ENCODE assay signal across 1 cellular context in the genomic region with DNA sequence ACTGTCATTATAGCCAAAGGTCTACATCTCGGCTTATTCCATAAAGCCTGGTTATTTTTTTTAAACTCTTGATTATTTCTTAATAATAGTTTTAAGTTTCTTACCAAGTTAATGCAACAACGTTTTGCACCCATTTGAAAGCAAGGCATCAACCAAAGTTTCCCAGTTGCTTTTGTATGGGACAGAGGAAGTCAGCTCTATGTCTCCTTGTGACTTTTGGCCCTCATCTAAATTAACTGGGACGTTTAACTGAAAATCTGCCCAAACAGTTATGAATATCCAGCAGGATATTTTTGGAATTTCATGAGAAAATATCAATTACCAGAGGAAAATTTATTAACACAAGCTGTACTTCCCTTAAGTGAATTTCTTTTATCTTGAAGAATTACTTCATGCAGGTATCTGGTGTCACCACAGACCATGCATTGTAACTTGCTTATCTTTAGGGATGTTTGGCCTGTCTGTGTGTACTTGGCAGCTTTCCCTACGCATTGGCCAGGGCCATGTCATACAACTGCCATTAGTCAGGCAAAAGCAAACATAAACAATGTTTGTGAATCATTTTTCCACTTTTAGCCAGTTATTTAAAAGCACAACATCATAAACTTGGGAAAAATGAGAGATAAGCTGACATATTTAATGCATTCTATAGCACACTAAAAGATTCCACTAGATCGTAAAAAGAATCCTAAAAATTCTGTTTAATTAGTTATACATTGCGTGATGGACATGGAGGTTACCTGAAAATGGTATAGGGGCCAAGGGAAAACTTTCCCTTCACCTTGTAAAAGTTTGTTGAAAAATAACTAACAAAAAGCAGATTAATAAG.
A peak's percentile ranks its signal among the peaks of the same experiment; 100 is the strongest.
TF ChIP-seq lines count a peak whose summit lies in the region.

No MANE protein-coding gene starts in this region.

TF ChIP-seq in HEK293, 187 proteins besides CTCF, POLR2A, EP300 and RAD21 (continued from another document and continues in another):
- TF ChIP-seq ZNF488 (tag by site-specific recombination; IDR thresholded peaks at IDR 0.05) (peak; percentile 81; the same call in 1 of the 2 replicates), ZNF626 (tag by site-specific recombination; IDR thresholded peaks at IDR 0.05) (no peak), ZNF423 (tag by site-specific recombination; IDR thresholded peaks at IDR 0.05) (no peak), KLF1 (tag by site-specific recombination; IDR thresholded peaks at IDR 0.05) (peak; percentile 42; the same call in 1 of the 2 replicates), EGR2 (tag by site-specific recombination; IDR thresholded peaks at IDR 0.05; ENCODE audit: low read depth) (no peak), ZNF280D (tag by site-specific recombination; IDR thresholded peaks at IDR 0.05) (no peak), ZNF449 (tag by site-specific recombination; IDR thresholded peaks at IDR 0.05) (no peak), ZNF600 (tag by site-specific recombination; IDR thresholded peaks at IDR 0.05) (no peak), ZBTB48 (tag by site-specific recombination; IDR thresholded peaks at IDR 0.05) (no peak), ZIC2 (tag by site-specific recombination; IDR thresholded peaks at IDR 0.05) (no peak), ZFP3 (tag by site-specific recombination; IDR thresholded peaks at IDR 0.05; ENCODE audit: low read depth) (0 out of 2 replicates have a peak, but pooled peaks have one; percentile 11), ZNF621 (tag by site-specific recombination; IDR thresholded peaks at IDR 0.05) (no peak), IKZF3 (tag by site-specific recombination; IDR thresholded peaks at IDR 0.05) (peak; percentile 88), ZNF391 (tag by site-specific recombination; IDR thresholded peaks at IDR 0.05; ENCODE audit: borderline replicate concordance, low read depth) (peak; percentile 93; the same call in 1 of the 2 replicates), ZNF596 (tag by site-specific recombination; IDR thresholded peaks at IDR 0.05) (peak; percentile 23; the same call in 1 of the 2 replicates), HOXC10 (CRISPR knock-in tag; IDR thresholded peaks at IDR 0.05) (no peak), ZNF416 (tag by site-specific recombination; IDR thresholded peaks at IDR 0.05) (no peak), ZSCAN5A (tag by site-specific recombination; IDR thresholded peaks at IDR 0.05) (no peak), ZNF639 (tag by site-specific recombination; IDR thresholded peaks at IDR 0.05) (peak; percentile 95), ZNF114 (tag by site-specific recombination; IDR thresholded peaks at IDR 0.05) (no peak), ZNF843 (tag by site-specific recombination; IDR thresholded peaks at IDR 0.05) (peak; percentile 99), MZF1 (tag by site-specific recombination; IDR thresholded peaks at IDR 0.05; ENCODE audit: borderline replicate concordance) (peak; percentile 85; the same call in 1 of the 2 replicates), ZNF549 (tag by site-specific recombination; IDR thresholded peaks at IDR 0.05) (no peak), GLIS1 (tag by site-specific recombination; IDR thresholded peaks at IDR 0.05) (peak; percentile 61), SALL2 (tag by site-specific recombination; IDR thresholded peaks at IDR 0.05; ENCODE audit: borderline replicate concordance) (no peak), ZNF221 (tag by site-specific recombination; IDR thresholded peaks at IDR 0.05; ENCODE audit: borderline replicate concordance) (no peak), YY1 (tag by site-specific recombination; IDR thresholded peaks at IDR 0.05) (no peak; the same call in 1 of the 2 replicates), ZNF184 (tag by site-specific recombination; IDR thresholded peaks at IDR 0.05) (no peak), ZNF658 (tag by site-specific recombination; IDR thresholded peaks at IDR 0.05) (no peak), OVOL3 (tag by site-specific recombination; IDR thresholded peaks at IDR 0.05) (peak; percentile 97), KLF9 (tag by site-specific recombination; IDR thresholded peaks at IDR 0.05; ENCODE audit: low read depth) (no peak), SCRT2 (tag by site-specific recombination; IDR thresholded peaks at IDR 0.05) (peak; percentile 29; the same call in 1 of the 2 replicates), ZXDB (tag by site-specific recombination; IDR thresholded peaks at IDR 0.05) (peak; percentile 96), ZNF354C (tag by site-specific recombination; IDR thresholded peaks at IDR 0.05; ENCODE audit: borderline replicate concordance, low read depth) (no peak), ZNF37A (tag by site-specific recombination; IDR thresholded peaks at IDR 0.05) (no peak), ZBTB7A (tag by site-specific recombination; IDR thresholded peaks at IDR 0.05; ENCODE audit: low read depth) (no peak), ZFP69B (tag by site-specific recombination; IDR thresholded peaks at IDR 0.05) (peak; percentile 60), ZNF76 (tag by site-specific recombination; IDR thresholded peaks at IDR 0.05; ENCODE audit: borderline replicate concordance, low read depth) (0 out of 2 replicates have a peak, but pooled peaks have one; percentile 26), ZNF791 (tag by site-specific recombination; IDR thresholded peaks at IDR 0.05) (no peak)
- TF ChIP-seq, protein P1, sequence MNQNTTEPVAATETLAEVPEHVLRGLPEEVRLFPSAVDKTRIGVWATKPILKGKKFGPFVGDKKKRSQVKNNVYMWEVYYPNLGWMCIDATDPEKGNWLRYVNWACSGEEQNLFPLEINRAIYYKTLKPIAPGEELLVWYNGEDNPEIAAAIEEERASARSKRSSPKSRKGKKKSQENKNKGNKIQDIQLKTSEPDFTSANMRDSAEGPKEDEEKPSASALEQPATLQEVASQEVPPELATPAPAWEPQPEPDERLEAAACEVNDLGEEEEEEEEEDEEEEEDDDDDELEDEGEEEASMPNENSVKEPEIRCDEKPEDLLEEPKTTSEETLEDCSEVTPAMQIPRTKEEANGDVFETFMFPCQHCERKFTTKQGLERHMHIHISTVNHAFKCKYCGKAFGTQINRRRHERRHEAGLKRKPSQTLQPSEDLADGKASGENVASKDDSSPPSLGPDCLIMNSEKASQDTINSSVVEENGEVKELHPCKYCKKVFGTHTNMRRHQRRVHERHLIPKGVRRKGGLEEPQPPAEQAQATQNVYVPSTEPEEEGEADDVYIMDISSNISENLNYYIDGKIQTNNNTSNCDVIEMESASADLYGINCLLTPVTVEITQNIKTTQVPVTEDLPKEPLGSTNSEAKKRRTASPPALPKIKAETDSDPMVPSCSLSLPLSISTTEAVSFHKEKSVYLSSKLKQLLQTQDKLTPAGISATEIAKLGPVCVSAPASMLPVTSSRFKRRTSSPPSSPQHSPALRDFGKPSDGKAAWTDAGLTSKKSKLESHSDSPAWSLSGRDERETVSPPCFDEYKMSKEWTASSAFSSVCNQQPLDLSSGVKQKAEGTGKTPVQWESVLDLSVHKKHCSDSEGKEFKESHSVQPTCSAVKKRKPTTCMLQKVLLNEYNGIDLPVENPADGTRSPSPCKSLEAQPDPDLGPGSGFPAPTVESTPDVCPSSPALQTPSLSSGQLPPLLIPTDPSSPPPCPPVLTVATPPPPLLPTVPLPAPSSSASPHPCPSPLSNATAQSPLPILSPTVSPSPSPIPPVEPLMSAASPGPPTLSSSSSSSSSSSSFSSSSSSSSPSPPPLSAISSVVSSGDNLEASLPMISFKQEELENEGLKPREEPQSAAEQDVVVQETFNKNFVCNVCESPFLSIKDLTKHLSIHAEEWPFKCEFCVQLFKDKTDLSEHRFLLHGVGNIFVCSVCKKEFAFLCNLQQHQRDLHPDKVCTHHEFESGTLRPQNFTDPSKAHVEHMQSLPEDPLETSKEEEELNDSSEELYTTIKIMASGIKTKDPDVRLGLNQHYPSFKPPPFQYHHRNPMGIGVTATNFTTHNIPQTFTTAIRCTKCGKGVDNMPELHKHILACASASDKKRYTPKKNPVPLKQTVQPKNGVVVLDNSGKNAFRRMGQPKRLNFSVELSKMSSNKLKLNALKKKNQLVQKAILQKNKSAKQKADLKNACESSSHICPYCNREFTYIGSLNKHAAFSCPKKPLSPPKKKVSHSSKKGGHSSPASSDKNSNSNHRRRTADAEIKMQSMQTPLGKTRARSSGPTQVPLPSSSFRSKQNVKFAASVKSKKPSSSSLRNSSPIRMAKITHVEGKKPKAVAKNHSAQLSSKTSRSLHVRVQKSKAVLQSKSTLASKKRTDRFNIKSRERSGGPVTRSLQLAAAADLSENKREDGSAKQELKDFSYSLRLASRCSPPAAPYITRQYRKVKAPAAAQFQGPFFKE (tag by site-specific recombination; IDR thresholded peaks at IDR 0.05; ENCODE audit: borderline replicate concordance), result no peak
- TF ChIP-seq, protein P2, sequence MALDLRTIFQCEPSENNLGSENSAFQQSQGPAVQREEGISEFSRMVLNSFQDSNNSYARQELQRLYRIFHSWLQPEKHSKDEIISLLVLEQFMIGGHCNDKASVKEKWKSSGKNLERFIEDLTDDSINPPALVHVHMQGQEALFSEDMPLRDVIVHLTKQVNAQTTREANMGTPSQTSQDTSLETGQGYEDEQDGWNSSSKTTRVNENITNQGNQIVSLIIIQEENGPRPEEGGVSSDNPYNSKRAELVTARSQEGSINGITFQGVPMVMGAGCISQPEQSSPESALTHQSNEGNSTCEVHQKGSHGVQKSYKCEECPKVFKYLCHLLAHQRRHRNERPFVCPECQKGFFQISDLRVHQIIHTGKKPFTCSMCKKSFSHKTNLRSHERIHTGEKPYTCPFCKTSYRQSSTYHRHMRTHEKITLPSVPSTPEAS (tag by site-specific recombination; IDR thresholded peaks at IDR 0.05), result peak; percentile 68
- TF ChIP-seq, protein P3, sequence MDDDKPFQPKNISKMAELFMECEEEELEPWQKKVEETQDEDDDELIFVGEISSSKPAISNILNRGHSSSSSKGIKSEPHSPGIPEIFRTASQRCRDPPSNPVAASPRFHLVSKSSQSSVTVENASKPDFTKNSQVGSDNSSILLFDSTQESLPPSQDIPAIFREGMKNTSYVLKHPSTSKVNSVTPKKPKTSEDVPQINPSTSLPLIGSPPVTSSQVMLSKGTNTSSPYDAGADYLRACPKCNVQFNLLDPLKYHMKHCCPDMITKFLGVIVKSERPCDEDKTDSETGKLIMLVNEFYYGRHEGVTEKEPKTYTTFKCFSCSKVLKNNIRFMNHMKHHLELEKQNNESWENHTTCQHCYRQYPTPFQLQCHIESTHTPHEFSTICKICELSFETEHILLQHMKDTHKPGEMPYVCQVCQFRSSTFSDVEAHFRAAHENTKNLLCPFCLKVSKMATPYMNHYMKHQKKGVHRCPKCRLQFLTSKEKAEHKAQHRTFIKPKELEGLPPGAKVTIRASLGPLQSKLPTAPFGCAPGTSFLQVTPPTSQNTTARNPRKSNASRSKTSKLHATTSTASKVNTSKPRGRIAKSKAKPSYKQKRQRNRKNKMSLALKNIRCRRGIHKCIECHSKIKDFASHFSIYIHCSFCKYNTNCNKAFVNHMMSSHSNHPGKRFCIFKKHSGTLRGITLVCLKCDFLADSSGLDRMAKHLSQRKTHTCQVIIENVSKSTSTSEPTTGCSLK (tag by site-specific recombination; IDR thresholded peaks at IDR 0.05), result no peak
